Comparison of ENCODE assay signal across 2 cellular contexts in the genomic region with DNA sequence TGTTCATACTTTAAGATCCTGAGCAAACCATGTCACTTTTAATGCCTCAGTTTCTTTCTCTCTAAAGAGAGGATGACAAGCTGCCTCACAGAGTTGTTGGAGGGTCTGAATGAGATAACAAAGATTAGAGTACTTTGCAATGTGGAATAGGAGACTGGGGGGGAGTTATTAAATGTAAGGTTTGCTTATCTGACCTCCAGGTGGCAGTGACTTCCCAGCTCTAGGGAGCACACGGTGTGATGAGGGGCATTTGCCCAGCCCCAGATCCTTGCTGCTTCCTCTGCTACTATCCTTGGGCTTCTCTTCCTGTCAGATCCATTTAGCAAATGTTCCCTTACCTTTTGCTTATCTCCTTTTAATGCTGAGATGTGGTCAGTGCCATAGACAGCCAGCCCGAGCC.
TF ChIP-seq lines count a peak whose summit lies in the region.

No MANE protein-coding gene starts in this region.

TF ChIP-seq in A549, 52 proteins besides CTCF, POLR2A, EP300 and RAD21:
- no peak for TF ChIP-seq HOXB5 (CRISPR knock-in tag; IDR thresholded peaks at IDR 0.05)
- no peak for TF ChIP-seq FOSL2 (IDR thresholded peaks at IDR 0.05)
- no peak for TF ChIP-seq FOSL2 (CRISPR knock-in tag; IDR thresholded peaks at IDR 0.05)
- TF ChIP-seq, protein P1, sequence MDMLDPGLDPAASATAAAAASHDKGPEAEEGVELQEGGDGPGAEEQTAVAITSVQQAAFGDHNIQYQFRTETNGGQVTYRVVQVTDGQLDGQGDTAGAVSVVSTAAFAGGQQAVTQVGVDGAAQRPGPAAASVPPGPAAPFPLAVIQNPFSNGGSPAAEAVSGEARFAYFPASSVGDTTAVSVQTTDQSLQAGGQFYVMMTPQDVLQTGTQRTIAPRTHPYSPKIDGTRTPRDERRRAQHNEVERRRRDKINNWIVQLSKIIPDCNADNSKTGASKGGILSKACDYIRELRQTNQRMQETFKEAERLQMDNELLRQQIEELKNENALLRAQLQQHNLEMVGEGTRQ (IDR thresholded peaks at IDR 0.05): no peak
- TF ChIP-seq CEBPB (IDR thresholded peaks at IDR 0.05): no peak
- TF ChIP-seq SREBF2 (IDR thresholded peaks at IDR 0.05): no peak
- no peak for TF ChIP-seq FOSB (CRISPR knock-in tag; IDR thresholded peaks at IDR 0.05)
- TF ChIP-seq ZSCAN20 (CRISPR knock-in tag; IDR thresholded peaks at IDR 0.05): no peak
- TF ChIP-seq CBX8 (IDR thresholded peaks at IDR 0.05): no peak
- TF ChIP-seq ZC3H11A (IDR thresholded peaks at IDR 0.05): no peak
- TF ChIP-seq NPAS2 (CRISPR knock-in tag; IDR thresholded peaks at IDR 0.05; ENCODE audit: borderline replicate concordance): no peak
- no peak for TF ChIP-seq RARB (CRISPR knock-in tag; IDR thresholded peaks at IDR 0.05)

TF ChIP-seq in H1, 55 proteins besides CTCF, POLR2A, EP300 and RAD21:
- TF ChIP-seq POLR2AphosphoS5 (IDR thresholded peaks at IDR 0.05; ENCODE audit: low read depth, low read length) (no peak), CHD1 (IDR thresholded peaks at IDR 0.05; ENCODE audit: low read depth, low read length) (no peak), CREB1 (IDR thresholded peaks at IDR 0.05) (no peak), NRF1 (IDR thresholded peaks at IDR 0.05; ENCODE audit: low read depth, low read length) (no peak), JUND (IDR thresholded peaks at IDR 0.05; ENCODE audit: low read length) (no peak), GTF2F1 (IDR thresholded peaks at IDR 0.05; ENCODE audit: borderline replicate concordance, low read depth, low read length) (no peak), CHD2 (IDR thresholded peaks at IDR 0.05; ENCODE audit: low read length) (no peak), TCF12 (IDR thresholded peaks at IDR 0.05; ENCODE audit: low read depth, low read length) (no peak), CBX8 (IDR thresholded peaks at IDR 0.05; ENCODE audit: borderline replicate concordance, low read depth, low read length) (no peak), GABPA (IDR thresholded peaks at IDR 0.05; ENCODE audit: borderline replicate concordance, insufficient read depth, low read length) (no peak), SIX5 (IDR thresholded peaks at IDR 0.05; ENCODE audit: low read depth, low read length) (no peak), ASH2L (IDR thresholded peaks at IDR 0.05; ENCODE audit: low read length) (no peak)
- TF ChIP-seq, protein P1 (IDR thresholded peaks at IDR 0.05; ENCODE audit: low read length): no peak
- TF ChIP-seq, protein P2, sequence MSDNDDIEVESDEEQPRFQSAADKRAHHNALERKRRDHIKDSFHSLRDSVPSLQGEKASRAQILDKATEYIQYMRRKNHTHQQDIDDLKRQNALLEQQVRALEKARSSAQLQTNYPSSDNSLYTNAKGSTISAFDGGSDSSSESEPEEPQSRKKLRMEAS (IDR thresholded peaks at IDR 0.05): no peak
- TF ChIP-seq, protein P3, sequence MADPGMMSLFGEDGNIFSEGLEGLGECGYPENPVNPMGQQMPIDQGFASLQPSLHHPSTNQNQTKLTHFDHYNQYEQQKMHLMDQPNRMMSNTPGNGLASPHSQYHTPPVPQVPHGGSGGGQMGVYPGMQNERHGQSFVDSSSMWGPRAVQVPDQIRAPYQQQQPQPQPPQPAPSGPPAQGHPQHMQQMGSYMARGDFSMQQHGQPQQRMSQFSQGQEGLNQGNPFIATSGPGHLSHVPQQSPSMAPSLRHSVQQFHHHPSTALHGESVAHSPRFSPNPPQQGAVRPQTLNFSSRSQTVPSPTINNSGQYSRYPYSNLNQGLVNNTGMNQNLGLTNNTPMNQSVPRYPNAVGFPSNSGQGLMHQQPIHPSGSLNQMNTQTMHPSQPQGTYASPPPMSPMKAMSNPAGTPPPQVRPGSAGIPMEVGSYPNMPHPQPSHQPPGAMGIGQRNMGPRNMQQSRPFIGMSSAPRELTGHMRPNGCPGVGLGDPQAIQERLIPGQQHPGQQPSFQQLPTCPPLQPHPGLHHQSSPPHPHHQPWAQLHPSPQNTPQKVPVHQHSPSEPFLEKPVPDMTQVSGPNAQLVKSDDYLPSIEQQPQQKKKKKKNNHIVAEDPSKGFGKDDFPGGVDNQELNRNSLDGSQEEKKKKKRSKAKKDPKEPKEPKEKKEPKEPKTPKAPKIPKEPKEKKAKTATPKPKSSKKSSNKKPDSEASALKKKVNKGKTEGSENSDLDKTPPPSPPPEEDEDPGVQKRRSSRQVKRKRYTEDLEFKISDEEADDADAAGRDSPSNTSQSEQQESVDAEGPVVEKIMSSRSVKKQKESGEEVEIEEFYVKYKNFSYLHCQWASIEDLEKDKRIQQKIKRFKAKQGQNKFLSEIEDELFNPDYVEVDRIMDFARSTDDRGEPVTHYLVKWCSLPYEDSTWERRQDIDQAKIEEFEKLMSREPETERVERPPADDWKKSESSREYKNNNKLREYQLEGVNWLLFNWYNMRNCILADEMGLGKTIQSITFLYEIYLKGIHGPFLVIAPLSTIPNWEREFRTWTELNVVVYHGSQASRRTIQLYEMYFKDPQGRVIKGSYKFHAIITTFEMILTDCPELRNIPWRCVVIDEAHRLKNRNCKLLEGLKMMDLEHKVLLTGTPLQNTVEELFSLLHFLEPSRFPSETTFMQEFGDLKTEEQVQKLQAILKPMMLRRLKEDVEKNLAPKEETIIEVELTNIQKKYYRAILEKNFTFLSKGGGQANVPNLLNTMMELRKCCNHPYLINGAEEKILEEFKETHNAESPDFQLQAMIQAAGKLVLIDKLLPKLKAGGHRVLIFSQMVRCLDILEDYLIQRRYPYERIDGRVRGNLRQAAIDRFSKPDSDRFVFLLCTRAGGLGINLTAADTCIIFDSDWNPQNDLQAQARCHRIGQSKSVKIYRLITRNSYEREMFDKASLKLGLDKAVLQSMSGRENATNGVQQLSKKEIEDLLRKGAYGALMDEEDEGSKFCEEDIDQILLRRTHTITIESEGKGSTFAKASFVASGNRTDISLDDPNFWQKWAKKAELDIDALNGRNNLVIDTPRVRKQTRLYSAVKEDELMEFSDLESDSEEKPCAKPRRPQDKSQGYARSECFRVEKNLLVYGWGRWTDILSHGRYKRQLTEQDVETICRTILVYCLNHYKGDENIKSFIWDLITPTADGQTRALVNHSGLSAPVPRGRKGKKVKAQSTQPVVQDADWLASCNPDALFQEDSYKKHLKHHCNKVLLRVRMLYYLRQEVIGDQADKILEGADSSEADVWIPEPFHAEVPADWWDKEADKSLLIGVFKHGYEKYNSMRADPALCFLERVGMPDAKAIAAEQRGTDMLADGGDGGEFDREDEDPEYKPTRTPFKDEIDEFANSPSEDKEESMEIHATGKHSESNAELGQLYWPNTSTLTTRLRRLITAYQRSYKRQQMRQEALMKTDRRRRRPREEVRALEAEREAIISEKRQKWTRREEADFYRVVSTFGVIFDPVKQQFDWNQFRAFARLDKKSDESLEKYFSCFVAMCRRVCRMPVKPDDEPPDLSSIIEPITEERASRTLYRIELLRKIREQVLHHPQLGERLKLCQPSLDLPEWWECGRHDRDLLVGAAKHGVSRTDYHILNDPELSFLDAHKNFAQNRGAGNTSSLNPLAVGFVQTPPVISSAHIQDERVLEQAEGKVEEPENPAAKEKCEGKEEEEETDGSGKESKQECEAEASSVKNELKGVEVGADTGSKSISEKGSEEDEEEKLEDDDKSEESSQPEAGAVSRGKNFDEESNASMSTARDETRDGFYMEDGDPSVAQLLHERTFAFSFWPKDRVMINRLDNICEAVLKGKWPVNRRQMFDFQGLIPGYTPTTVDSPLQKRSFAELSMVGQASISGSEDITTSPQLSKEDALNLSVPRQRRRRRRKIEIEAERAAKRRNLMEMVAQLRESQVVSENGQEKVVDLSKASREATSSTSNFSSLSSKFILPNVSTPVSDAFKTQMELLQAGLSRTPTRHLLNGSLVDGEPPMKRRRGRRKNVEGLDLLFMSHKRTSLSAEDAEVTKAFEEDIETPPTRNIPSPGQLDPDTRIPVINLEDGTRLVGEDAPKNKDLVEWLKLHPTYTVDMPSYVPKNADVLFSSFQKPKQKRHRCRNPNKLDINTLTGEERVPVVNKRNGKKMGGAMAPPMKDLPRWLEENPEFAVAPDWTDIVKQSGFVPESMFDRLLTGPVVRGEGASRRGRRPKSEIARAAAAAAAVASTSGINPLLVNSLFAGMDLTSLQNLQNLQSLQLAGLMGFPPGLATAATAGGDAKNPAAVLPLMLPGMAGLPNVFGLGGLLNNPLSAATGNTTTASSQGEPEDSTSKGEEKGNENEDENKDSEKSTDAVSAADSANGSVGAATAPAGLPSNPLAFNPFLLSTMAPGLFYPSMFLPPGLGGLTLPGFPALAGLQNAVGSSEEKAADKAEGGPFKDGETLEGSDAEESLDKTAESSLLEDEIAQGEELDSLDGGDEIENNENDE (IDR thresholded peaks at IDR 0.05; ENCODE audit: insufficient replicate concordance, low read length): no peak
